In genomic region chr7:98387136-98387535, GRCh38 we compare ENCODE assay signal across 22 cellular contexts. TPM values are rescaled to one million over a fixed set of nuclear protein-coding genes. Genes with fewer than 3 reads are reported as not detected.
A peak's percentile ranks its signal among the peaks of the same experiment; 100 is the strongest.
DNase-seq lines count a peak whose midpoint lies in the region; ATAC-seq, FAIRE-seq and TF ChIP-seq lines count a peak whose summit lies in the region.
"Had no signal": no experiment of that assay in that cellular context is flagged by ENCODE, and none has a peak within 500 bp of the region (broad histone marks: within the 10 kb centered on the region; RNA-seq: fewer than 3 reads in every experiment).

No MANE protein-coding gene starts in this region.

- WGBS in right cardiac atrium, result 85% methylated on average over 8 of the region's 8 CpGs

- no peaks in the 10 kb centered on the region for H3K9me3 ChIP-seq in right cardiac atrium (ENCODE audit: control insufficient read depth, low read length)
- H3K9me3 ChIP-seq: Peyer's patch, SJSA1 had no signal

- DNase-seq in LHCN-M2 (ENCODE audit: low read depth) (peak; percentile 95), myocyte (ENCODE audit: low read depth) (peak; percentile 99), skeletal muscle cell (ENCODE audit: low read depth) (peak; percentile 44), HTR-8/SVneo (ENCODE audit: insufficient read length, low spot score) (no peak), NOMO-1 treated with DMSO at 0.1 percent for 48 hours (lab: John Stamatoyannopoulos, UW; ENCODE audit: unreplicated experiment) (no peak), right cardiac atrium (no peak), 8988T (no peak)
- DNase-seq: DMS53, EL, GF-D8, MM.1S, NCI-H1092, NCI-H524 treated with DMSO at 0.1 percent for 48 hours, NCI-H82, Peyer's patch had no signal

- no peak for FAIRE-seq in HTR-8/SVneo (lab: Jason Lieb, UNC)
- FAIRE-seq: A204.1, D721Med, GM19239, K562 had no signal

- ATAC-seq in right cardiac atrium, result no peak
- ATAC-seq: K562 had no signal

- H3K4me3 ChIP-seq in skeletal muscle cell (ENCODE audit: low read depth, low read length) (no peak overlapping the region), right cardiac atrium (ENCODE audit: low read length) (no peak overlapping the region)
- H3K4me3 ChIP-seq: K562, Peyer's patch, SJSA1 had no signal

- no peaks in the 10 kb centered on the region for H3K27me3 ChIP-seq in right cardiac atrium (ENCODE audit: control insufficient read depth, insufficient read depth)
- H3K27me3 ChIP-seq: Peyer's patch, SJSA1 had no signal

- H3K4me1 ChIP-seq in right cardiac atrium (ENCODE audit: control insufficient read depth, insufficient read depth, low read length), result no peaks in the 10 kb centered on the region
- H3K4me1 ChIP-seq: SJSA1 had no signal

- intact Hi-C loops in right cardiac atrium (cut with DNase I), result no loop called here

- no peak for TF ChIP-seq CTCF in 22Rv1 (IDR thresholded peaks at IDR 0.05)

- H3K27ac ChIP-seq in 22Rv1 (peak overlapping the region; percentile 5; the same call in 1 of the 2 replicates), right cardiac atrium (ENCODE audit: low read length) (no peak overlapping the region)
- H3K27ac ChIP-seq: SJSA1 had no signal

RNA-seq across cellular contexts. Expression of gene BAIAP2L1, which starts 13.8 kb away (rescaled TPM):
- total RNA-seq in LHCN-M2 (2014; rRNA removed), result 2.9 TPM in 2 replicates
- 4.3 TPM for polyA plus RNA-seq in LHCN-M2 (2012)
- total RNA-seq in myocyte, result 19.7 and 21.3 TPM in 2 replicates
- 10.5 TPM for polyA plus RNA-seq in myocyte (2012)
- 1 to 10 TPM in 3 of 4 donors, under 1 TPM in 1; 0.71 to 2.0 (median 1.2) TPM for total RNA-seq in right cardiac atrium
- 2.1 TPM for polyA plus RNA-seq in right cardiac atrium
- total RNA-seq: OCI-LY7 had no signal

Comparison
In these comparisons a context has a peak if more than half of its experiments do, and no peak if none do; other contexts are left out.
1. DNase-seq: peak in LHCN-M2 (single experiment), myocyte (single experiment) and skeletal muscle cell (single experiment); none in HTR-8/SVneo (single experiment), NOMO-1 treated with DMSO at 0.1 percent for 48 hours (single experiment), right cardiac atrium (0 of 3) and 8988T (single experiment).